ENCODE assay signal across 22 cellular contexts in the genomic region with DNA sequence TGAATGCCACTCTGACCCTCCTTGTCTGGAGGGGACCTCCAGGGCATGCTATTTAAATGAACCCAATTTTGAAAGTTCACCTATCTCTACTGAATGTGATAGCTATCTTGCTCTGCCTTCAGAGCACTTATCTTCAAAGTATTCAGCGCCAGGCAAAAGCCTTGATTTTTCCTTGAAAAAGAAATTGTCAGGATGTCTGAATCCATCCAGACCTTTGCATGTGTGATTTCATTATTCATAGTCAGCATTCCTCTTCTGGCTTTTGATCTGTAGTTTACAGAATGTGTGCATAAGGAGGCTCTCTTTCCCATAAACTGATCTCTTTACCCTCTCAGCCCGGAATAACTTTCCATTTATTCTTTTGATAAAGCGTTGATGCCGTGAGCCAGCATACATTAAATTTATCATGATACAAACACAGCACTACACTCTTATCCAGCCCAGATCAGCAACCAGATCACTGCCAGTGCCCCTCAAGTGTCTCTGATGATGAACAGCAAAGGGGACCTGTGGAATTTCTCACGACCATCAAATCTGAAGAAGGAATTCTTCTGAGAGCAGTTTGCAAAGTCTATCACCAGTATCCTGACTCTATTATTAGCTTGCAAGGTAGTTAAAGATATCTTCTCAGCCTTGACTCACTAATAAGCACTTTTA.
DNase-seq lines count a peak whose midpoint lies in the region; ATAC-seq and TF ChIP-seq lines count a peak whose summit lies in the region.
"Had no signal": no experiment of that assay in that cellular context is flagged by ENCODE, and none has a peak within 500 bp of the region (broad histone marks: within the 10 kb centered on the region; RNA-seq: fewer than 3 reads in every experiment).

No MANE protein-coding gene starts in this region.

- no peak for TF ChIP-seq EP300 in upper lobe of left lung (IDR thresholded peaks at IDR 0.05)

- no peak for ATAC-seq in psoas muscle
- no peak for ATAC-seq in HG03159 (IDR thresholded peaks at IDR 0.05; ENCODE audit: unreplicated experiment)
- ATAC-seq in upper lobe of left lung (ENCODE audit: low FRiP score in 2 of 2): no peak
- ATAC-seq: GM23338; stimulated activated naive CD8-positive, alpha-beta T cell treated with anti-CD3 and anti-CD28 coated beads, Interleukin-15, Interleukin-2, amounts not matched to agents 100 U/mL and 50 U/mL, for 24 hours had no signal

- peaks cover 38% of the 10 kb centered on the region for H3K4me1 Mint-ChIP-seq in chondrocyte (ENCODE audit: low read depth)
- H3K4me1 Mint-ChIP-seq: activated CD4-positive, alpha-beta memory T cell treated with anti-CD3 and anti-CD28 coated beads, Interleukin-2, amount 10 ng/mL, durations not matched to agents 7 days and 5 days had no signal

- no peaks in the 10 kb centered on the region for H3K27me3 ChIP-seq in psoas muscle (ENCODE audit: insufficient read depth in 3 of 3, low read length in 2 of 3)
- H3K27me3 ChIP-seq in upper lobe of left lung: no peaks in the 10 kb centered on the region
- H3K27me3 ChIP-seq: MG63, neutrophil, tibial nerve had no signal

- H3K36me3 ChIP-seq in mesodermal cell (ENCODE audit: control insufficient read depth, insufficient read depth, low read length) (no peaks in the 10 kb centered on the region), psoas muscle (ENCODE audit: insufficient read depth in 1 of 2, low read depth in 1 of 2) (no peaks in the 10 kb centered on the region), upper lobe of left lung (no peaks in the 10 kb centered on the region)
- H3K36me3 ChIP-seq: MG63, neutrophil, tibial nerve had no signal

- H3K27ac ChIP-seq in C4-2B: no peak overlapping the region
- H3K27ac ChIP-seq in mesodermal cell (ENCODE audit: low read depth, low read length, severe bottlenecking): peak overlapping the region; percentile 88
- H3K27ac ChIP-seq in psoas muscle: no peak overlapping the region
- no peak overlapping the region for H3K27ac ChIP-seq in upper lobe of left lung
- H3K27ac ChIP-seq: HL-60, neutrophil, tibial nerve had no signal

- H3K36me3 Mint-ChIP-seq in chondrocyte (ENCODE audit: low read depth): no peaks in the 10 kb centered on the region

- DNase-seq in chondrocyte (ENCODE audit: low spot score) (no peak), psoas muscle (no peak), HCEC 1CT (no peak), upper lobe of left lung (no peak)
- DNase-seq: activated CD4-positive, alpha-beta memory T cell treated with anti-CD3 and anti-CD28 coated beads, Interleukin-2, amount 10 ng/mL, durations not matched to agents 7 days and 5 days; activated gamma-delta T cell; activated T-cell treated with anti-CD3 and anti-CD28 coated beads for 4 hours; MG63; NCI-H1436; NCI-H524 treated with DMSO at 0.1 percent for 48 hours; stimulated activated CD4-positive, alpha-beta T cell treated with anti-CD3 and anti-CD28 coated beads, Interleukin-12 subunit alpha, Interleukin-12 subunit beta, amount 100 ng/mL, for 4 hours; stimulated activated CD4-positive, alpha-beta T cell treated with anti-CD3 and anti-CD28 coated beads, Interleukin-4, amount 100 ng/mL, for 4 hours; stimulated activated naive CD8-positive, alpha-beta T cell treated with anti-CD3 and anti-CD28 coated beads, Interleukin-15, Interleukin-2, amounts not matched to agents 100 U/mL and 50 U/mL, for 24 hours had no signal

- no peak for TF ChIP-seq POLR2A in upper lobe of left lung (IDR thresholded peaks at IDR 0.05)

- peak overlapping the region; percentile 62 for H3K27ac Mint-ChIP-seq in chondrocyte (ENCODE audit: unreplicated experiment)
- H3K27ac Mint-ChIP-seq: activated CD4-positive, alpha-beta memory T cell treated with anti-CD3 and anti-CD28 coated beads, Interleukin-2, amount 10 ng/mL, durations not matched to agents 7 days and 5 days; GM23338; IgD-negative memory B cell had no signal

- no peaks in the 10 kb centered on the region for H3K9me3 Mint-ChIP-seq in chondrocyte (ENCODE audit: low read depth)
- H3K9me3 Mint-ChIP-seq: activated CD4-positive, alpha-beta memory T cell treated with anti-CD3 and anti-CD28 coated beads, Interleukin-2, amount 10 ng/mL, durations not matched to agents 7 days and 5 days; GM23338; IgD-negative memory B cell had no signal

- intact Hi-C loops in psoas muscle (cut with DNase I): no loop called here

- H3K4me3 ChIP-seq in mesodermal cell (ENCODE audit: extremely low read depth, insufficient read depth, low read length, poor library complexity, severe bottlenecking): no peak overlapping the region
- no peak overlapping the region for H3K4me3 ChIP-seq in psoas muscle
- H3K4me3 ChIP-seq in upper lobe of left lung: no peak overlapping the region
- H3K4me3 ChIP-seq: GM23338, MG63, tibial nerve had no signal

- H3K4me1 ChIP-seq in mesodermal cell (ENCODE audit: control insufficient read depth, insufficient read depth, low read length, poor library complexity, severe bottlenecking) (peaks cover 23% of the 10 kb centered on the region), psoas muscle (no peaks in the 10 kb centered on the region), upper lobe of left lung (no peaks in the 10 kb centered on the region)
- H3K4me1 ChIP-seq: tibial nerve had no signal

- H3K4me3 Mint-ChIP-seq in chondrocyte (ENCODE audit: unreplicated experiment): no peak overlapping the region
- H3K4me3 Mint-ChIP-seq: activated CD4-positive, alpha-beta memory T cell treated with anti-CD3 and anti-CD28 coated beads, Interleukin-2, amount 10 ng/mL, durations not matched to agents 7 days and 5 days; GM23338; IgD-negative memory B cell had no signal

- TF ChIP-seq CTCF in C4-2B (conservative IDR thresholded peaks at IDR 0.05) (peak; percentile 36), LNCAP (IDR thresholded peaks at IDR 0.05) (peak; percentile 31; the same call in 1 of the 2 replicates), chondrocyte (IDR thresholded peaks at IDR 0.05) (no peak), psoas muscle (IDR thresholded peaks at IDR 0.05) (no peak), upper lobe of left lung (IDR thresholded peaks at IDR 0.05) (no peak)

- H3K27me3 Mint-ChIP-seq in chondrocyte (ENCODE audit: low read depth): no peaks in the 10 kb centered on the region

- 66 to 67% methylated on average over 1 to 5 of the region's 5 CpGs for WGBS in mesodermal cell (ENCODE audit: insufficient coverage in 2 of 2), 2 experiments
- WGBS in psoas muscle, 3 donors: 88 to 94% (median 88%) methylated on average over 5 of the region's 5 CpGs
- 72 to 73% methylated on average over 5 of the region's 5 CpGs for WGBS in upper lobe of left lung, 2 donors

- H3K9me3 ChIP-seq in mesodermal cell (ENCODE audit: control insufficient read depth, low read length): peaks cover 3% of the 10 kb centered on the region
- H3K9me3 ChIP-seq in psoas muscle: no peaks in the 10 kb centered on the region
- H3K9me3 ChIP-seq in upper lobe of left lung: no peaks in the 10 kb centered on the region
- H3K9me3 ChIP-seq: MG63, neutrophil, tibial nerve had no signal

Comparison
In these comparisons a context has a peak if more than half of its experiments do, and no peak if none do; other contexts are left out.
1. CTCF ChIP-seq: peak in C4-2B (single experiment) and LNCAP (single experiment); none in chondrocyte (single experiment), psoas muscle (single experiment) and upper lobe of left lung (0 of 6).